15 cellular contexts compared by ENCODE assay signal in genomic region chr21:16608209-16608830, GRCh38.
DNase-seq lines count a peak whose midpoint lies in the region; FAIRE-seq and TF ChIP-seq lines count a peak whose summit lies in the region.
"Had no signal": no experiment of that assay in that cellular context is flagged by ENCODE, and none has a peak within 500 bp of the region (broad histone marks: within the 10 kb centered on the region; RNA-seq: fewer than 3 reads in every experiment).

No MANE protein-coding gene starts in this region.

- TF ChIP-seq CTCF in C4-2B (conservative IDR thresholded peaks at IDR 0.05) (peak; percentile 20), mammary epithelial cell (conservative IDR thresholded peaks at IDR 0.05 in 1 of 2, IDR thresholded peaks at IDR 0.05 in 1 of 2; ENCODE audit: extremely low read depth in 1 of 2, insufficient read depth in 1 of 2, low read depth in 1 of 2, low read length in 2 of 2) (peak; percentile 43 to 71), endothelial cell (IDR thresholded peaks at IDR 0.05; ENCODE audit: unreplicated experiment) (no peak)

- no peaks in the 10 kb centered on the region for H3K4me1 Mint-ChIP-seq in activated T-cell treated with anti-CD3 and anti-CD28 coated beads, Interleukin-2, amount 50 U/mL, for 24 hours (ENCODE audit: low read depth)
- peaks cover 9% of the 10 kb centered on the region for H3K4me1 Mint-ChIP-seq in endothelial cell (ENCODE audit: unreplicated experiment)
- H3K4me1 Mint-ChIP-seq: activated naive CD4-positive, alpha-beta T cell treated with anti-CD3 and anti-CD28 coated beads, Interleukin-2, amount 10 ng/mL, durations not matched to agents 7 days and 5 days; CD8-positive, alpha-beta memory T cell had no signal

- DNase-seq in HT-29 (ENCODE audit: low spot score) (peak; percentile 15), mammary epithelial cell (peak; percentile 22), kidney tubule cell (ENCODE audit: low spot score) (peak; percentile 14), UCSD-AML1 (lab: John Stamatoyannopoulos, UW; ENCODE audit: unreplicated experiment) (no peak), HTR-8/SVneo (ENCODE audit: insufficient read length, low spot score) (no peak), endothelial cell (ENCODE audit: low spot score) (no peak)
- no peak for DNase-seq in activated T-cell treated with anti-CD3 and anti-CD28 coated beads, Interleukin-2, amount 50 U/mL, for 24 hours
- DNase-seq: activated naive CD4-positive, alpha-beta T cell treated with anti-CD3 and anti-CD28 coated beads, Interleukin-2, amount 10 ng/mL, durations not matched to agents 7 days and 5 days; CD8-positive, alpha-beta memory T cell; mesenchymal stem cell; NCI-H2107; stimulated activated CD4-positive, alpha-beta T cell treated with anti-CD3 and anti-CD28 coated beads, Interleukin-4, amount 100 ng/mL, for 1 hour; stimulated activated naive CD4-positive, alpha-beta T cell treated with Interleukin-2 at 50 U/mL for 16 hours had no signal

- CTCF ChIA-PET in mammary epithelial cell (lab: Charles Lee; ENCODE audit: low non-redundant PET): interaction anchor here (0.6 kb wide), 1 partner anchor 154 kb away, joined by 3 read pairs; no protein-coding TSS in a partner anchor

- H3K79me2 ChIP-seq in mammary epithelial cell (ENCODE audit: insufficient read depth, low read length): no peaks in the 10 kb centered on the region

- BruUV-seq in mammary epithelial cell (replicated peaks; lab: Mats Ljungman, UMichigan): no TSS peak

- WGBS in mammary epithelial cell (ENCODE audit: low coverage, missing lambda C conversion rate): 94% methylated on average over 3 of the region's 3 CpGs

- in situ Hi-C loops in mammary epithelial cell (cut with MboI; ENCODE audit: low sequenced_read_pairs in 2 of 2): no loop called here

- no peak overlapping the region for H3K9ac ChIP-seq in mammary epithelial cell (ENCODE audit: insufficient read depth, low read length)

- no peaks in the 10 kb centered on the region for H3K9me3 ChIP-seq in mammary epithelial cell (replicated peaks; ENCODE audit: insufficient read depth, low read length)

- no peak overlapping the region for H3K4me3 ChIP-seq in mammary epithelial cell (replicated peaks in 1 of 3; ENCODE audit: insufficient read depth in 1 of 3, low read depth in 2 of 3, low read length in 3 of 3)

- H3K27ac Mint-ChIP-seq in activated T-cell treated with anti-CD3 and anti-CD28 coated beads, Interleukin-2, amount 50 U/mL, for 24 hours: no peak overlapping the region
- no peak overlapping the region for H3K27ac Mint-ChIP-seq in endothelial cell (ENCODE audit: unreplicated experiment)
- H3K27ac Mint-ChIP-seq: activated naive CD4-positive, alpha-beta T cell treated with anti-CD3 and anti-CD28 coated beads, Interleukin-2, amount 10 ng/mL, durations not matched to agents 7 days and 5 days; CD8-positive, alpha-beta memory T cell; dendritic cell treated with granulocyte-macrophage colony-stimulating factor and Interleukin-4, amounts not matched to agents 40 ng/mL and 50 ng/mL, for 4 days had no signal

- H3K27me3 ChIP-seq in mammary epithelial cell (ENCODE audit: insufficient read depth, low read length): no peaks in the 10 kb centered on the region

- no peaks in the 10 kb centered on the region for H3K27me3 Mint-ChIP-seq in activated T-cell treated with anti-CD3 and anti-CD28 coated beads, Interleukin-2, amount 50 U/mL, for 24 hours
- no peaks in the 10 kb centered on the region for H3K27me3 Mint-ChIP-seq in endothelial cell (ENCODE audit: unreplicated experiment)
- H3K27me3 Mint-ChIP-seq: activated naive CD4-positive, alpha-beta T cell treated with anti-CD3 and anti-CD28 coated beads, Interleukin-2, amount 10 ng/mL, durations not matched to agents 7 days and 5 days; CD8-positive, alpha-beta memory T cell; dendritic cell treated with granulocyte-macrophage colony-stimulating factor and Interleukin-4, amounts not matched to agents 40 ng/mL and 50 ng/mL, for 4 days had no signal

- H3K9me3 Mint-ChIP-seq in activated T-cell treated with anti-CD3 and anti-CD28 coated beads, Interleukin-2, amount 50 U/mL, for 24 hours: peaks cover 11% of the 10 kb centered on the region
- no peaks in the 10 kb centered on the region for H3K9me3 Mint-ChIP-seq in endothelial cell (ENCODE audit: unreplicated experiment)
- H3K9me3 Mint-ChIP-seq: dendritic cell treated with granulocyte-macrophage colony-stimulating factor and Interleukin-4, amounts not matched to agents 40 ng/mL and 50 ng/mL, for 4 days had no signal

- H3K4me1 ChIP-seq in mammary epithelial cell (ENCODE audit: insufficient read depth, low read length): no peaks in the 10 kb centered on the region

- intact Hi-C loops in mammary epithelial cell (cut with micrococcal nuclease): loop anchor here (1.0 to 10.0 kb wide), 6 partner anchors 86 to 714 kb away; no protein-coding TSS in a partner anchor

- dilution Hi-C loops in mammary epithelial cell (cut with HindIII; ENCODE audit: low sequenced_read_pairs): no loop called here

- FAIRE-seq in HTR-8/SVneo (lab: Jason Lieb, UNC): no peak

- H3K4me3 Mint-ChIP-seq in activated T-cell treated with anti-CD3 and anti-CD28 coated beads, Interleukin-2, amount 50 U/mL, for 24 hours: no peak overlapping the region
- no peak overlapping the region for H3K4me3 Mint-ChIP-seq in endothelial cell (ENCODE audit: unreplicated experiment)
- H3K4me3 Mint-ChIP-seq: activated naive CD4-positive, alpha-beta T cell treated with anti-CD3 and anti-CD28 coated beads, Interleukin-2, amount 10 ng/mL, durations not matched to agents 7 days and 5 days; CD8-positive, alpha-beta memory T cell; dendritic cell treated with granulocyte-macrophage colony-stimulating factor and Interleukin-4, amounts not matched to agents 40 ng/mL and 50 ng/mL, for 4 days had no signal

- H3K36me3 Mint-ChIP-seq in activated T-cell treated with anti-CD3 and anti-CD28 coated beads, Interleukin-2, amount 50 U/mL, for 24 hours (ENCODE audit: low read depth): no peaks in the 10 kb centered on the region
- no peaks in the 10 kb centered on the region for H3K36me3 Mint-ChIP-seq in endothelial cell (ENCODE audit: low read depth, unreplicated experiment)
- H3K36me3 Mint-ChIP-seq: activated naive CD4-positive, alpha-beta T cell treated with anti-CD3 and anti-CD28 coated beads, Interleukin-2, amount 10 ng/mL, durations not matched to agents 7 days and 5 days; CD8-positive, alpha-beta memory T cell had no signal

- no peaks in the 10 kb centered on the region for H3K36me3 ChIP-seq in mammary epithelial cell (ENCODE audit: insufficient read depth, low read length)

- no peak overlapping the region for H2AFZ ChIP-seq in mammary epithelial cell (ENCODE audit: low read depth, low read length)

- H4K20me1 ChIP-seq in mammary epithelial cell (ENCODE audit: insufficient read depth, low read length): no peaks in the 10 kb centered on the region

- no peak overlapping the region for H3K4me2 ChIP-seq in mammary epithelial cell (ENCODE audit: insufficient read depth, low read depth, low read length)

- no peak overlapping the region for H3K27ac ChIP-seq in C4-2B
- H3K27ac ChIP-seq in mammary epithelial cell (ENCODE audit: insufficient read depth, low read depth, low read length): no peak overlapping the region

Comparison
In these comparisons a context has a peak if more than half of its experiments do, and no peak if none do; other contexts are left out.
1. DNase-seq: peak in HT-29 (single experiment), mammary epithelial cell (single experiment) and kidney tubule cell (single experiment); none in UCSD-AML1 (single experiment), activated T-cell treated with anti-CD3 and anti-CD28 coated beads, Interleukin-2, amount 50 U/mL, for 24 hours (single experiment), HTR-8/SVneo (single experiment) and endothelial cell (single experiment).